Comparison of ENCODE assay signal across 17 cellular contexts in the genomic region with DNA sequence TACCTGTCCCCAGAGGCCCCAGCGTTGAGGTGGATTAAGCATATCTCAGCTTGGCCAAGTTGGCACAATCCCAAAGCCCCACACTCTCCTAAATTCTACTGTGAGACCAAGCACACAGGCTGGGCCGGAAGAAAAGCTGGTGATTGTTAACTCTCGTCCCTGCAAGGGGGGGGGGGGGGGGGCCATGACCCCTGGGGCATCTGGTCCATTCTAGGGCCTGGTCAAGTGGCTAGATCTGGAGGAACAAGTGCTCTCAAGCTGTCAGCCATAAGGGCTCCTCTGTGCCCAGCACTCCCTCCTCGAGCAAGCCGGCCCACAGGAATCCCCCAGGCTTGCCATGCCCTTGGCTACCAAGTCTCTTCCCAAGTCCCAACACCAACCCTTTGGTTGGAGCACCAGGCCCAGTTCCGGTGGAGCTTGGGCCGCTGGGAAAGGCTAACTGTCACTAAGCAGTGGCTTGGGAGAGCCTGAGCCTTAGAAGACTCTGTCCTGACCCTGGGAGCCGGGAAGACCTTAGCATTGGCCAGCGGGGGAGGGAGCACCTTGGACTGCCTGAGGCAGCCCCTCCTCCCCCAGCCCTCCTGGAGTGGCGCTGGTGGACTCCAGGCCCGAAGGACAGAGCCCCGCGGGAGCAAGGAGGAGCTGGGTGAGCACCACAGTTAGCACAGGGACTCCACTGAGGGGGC.
A peak's percentile ranks its signal among the peaks of the same experiment; 100 is the strongest.
DNase-seq lines count a peak whose midpoint lies in the region; ATAC-seq and TF ChIP-seq lines count a peak whose summit lies in the region.
"Had no signal": no experiment of that assay in that cellular context is flagged by ENCODE, and none has a peak within 500 bp of the region (broad histone marks: within the 10 kb centered on the region; RNA-seq: fewer than 3 reads in every experiment).

No MANE protein-coding gene starts in this region.

- H3K36me3 ChIP-seq in left ventricle myocardium inferior, result peaks cover 34% of the 10 kb centered on the region
- peaks cover 41% of the 10 kb centered on the region for H3K36me3 ChIP-seq in right atrium auricular region
- peaks cover 0 to 48% of the 10 kb centered on the region in 2 donors for H3K36me3 ChIP-seq in left lung

- no peak for DNase-seq in left ventricle myocardium inferior
- no peak for DNase-seq in right atrium auricular region (ENCODE audit: low spot score)
- peak in 1 of 2 donors; percentile 69 for DNase-seq in left lung
- DNase-seq in HT-29 (ENCODE audit: low spot score), result no peak
- no peak for DNase-seq in UCSD-AML1 (lab: John Stamatoyannopoulos, UW; ENCODE audit: unreplicated experiment)
- DNase-seq: activated CD4-positive, alpha-beta T cell treated with anti-CD3 and anti-CD28 coated beads, Interleukin-2, amount 50 U/mL, for 1 hour; activated naive CD4-positive, alpha-beta T cell treated with Interleukin-2 at 50 U/mL for 16 hours; Caco-2; GOT3; naive B cell; NCI-H446 treated with DMSO at 0.1 percent for 48 hours; sigmoid colon; tibial artery had no signal

- intact Hi-C loops in left ventricle myocardium inferior (cut with micrococcal nuclease) (no loop called here), left lung (cut with DNase I) (no loop called here)

- no peak overlapping the region for H3K4me3 ChIP-seq in left ventricle myocardium inferior
- no peak overlapping the region for H3K4me3 ChIP-seq in right atrium auricular region
- H3K4me3 ChIP-seq in left lung, result no peak overlapping the region
- H3K4me3 ChIP-seq: pancreas, sigmoid colon, tibial artery had no signal

- no peaks in the 10 kb centered on the region for H3K9me3 ChIP-seq in left ventricle myocardium inferior (replicated peaks)
- H3K9me3 ChIP-seq in right atrium auricular region, result no peaks in the 10 kb centered on the region
- H3K9me3 ChIP-seq in left lung, result no peaks in the 10 kb centered on the region
- H3K9me3 ChIP-seq: Caco-2, pancreas, sigmoid colon, tibial artery had no signal

- no peaks in the 10 kb centered on the region for H3K27me3 ChIP-seq in left ventricle myocardium inferior (ENCODE audit: low read depth)
- no peaks in the 10 kb centered on the region for H3K27me3 ChIP-seq in right atrium auricular region
- H3K27me3 ChIP-seq in left lung, result no peaks in the 10 kb centered on the region
- H3K27me3 ChIP-seq: pancreas, sigmoid colon, tibial artery had no signal

- peaks cover 31% of the 10 kb centered on the region for H3K4me1 ChIP-seq in left ventricle myocardium inferior
- H3K4me1 ChIP-seq in right atrium auricular region, result peaks cover 0 to 29% of the 10 kb centered on the region in 2 donors
- H3K4me1 ChIP-seq in left lung, result peaks cover 0 to 23% of the 10 kb centered on the region in 2 donors
- H3K4me1 ChIP-seq: Caco-2 had no signal

- ATAC-seq in left lung (peak; percentile 56), HG02870 (IDR thresholded peaks at IDR 0.05; ENCODE audit: unreplicated experiment) (no peak)
- ATAC-seq: stimulated activated memory B cell treated with anti-CD40 and anti-IgM and Interleukin-4, amounts not matched to agents 10 μg/mL and 1 μg/mL and 100 μg/mL, for 72 hours had no signal

- TF ChIP-seq CTCF in left ventricle myocardium inferior (IDR thresholded peaks at IDR 0.05; ENCODE audit: borderline replicate concordance), result no peak
- no peak for TF ChIP-seq CTCF in right atrium auricular region (IDR thresholded peaks at IDR 0.05)
- no peak for TF ChIP-seq CTCF in left lung (IDR thresholded peaks at IDR 0.05)

- peak overlapping the region; percentile 19 for H3K27ac ChIP-seq in left ventricle myocardium inferior (replicated peaks)
- peak overlapping the region in 1 of 2 donors; percentile 10 for H3K27ac ChIP-seq in right atrium auricular region
- H3K27ac ChIP-seq in left lung, result no peak overlapping the region
- H3K27ac ChIP-seq: pancreas had no signal

TF ChIP-seq in PFSK-1, 5 proteins besides CTCF, POLR2A, EP300 and RAD21:
- TF ChIP-seq POLR2AphosphoS5 (IDR thresholded peaks at IDR 0.05; ENCODE audit: low read depth, low read length), result 0 out of 2 replicates have a peak, but pooled peaks have one; percentile 4
- TF ChIP-seq FOXP2 (optimal IDR thresholded peaks at IDR 0.05; ENCODE audit: borderline replicate concordance, extremely low read depth, extremely low read length, insufficient read depth), result no peak
